Comparison of ENCODE assay signal across 18 cellular contexts in genomic region chr13:33870046-33870668, GRCh38. TPM values are rescaled to one million over a fixed set of nuclear protein-coding genes. Genes with fewer than 3 reads are reported as not detected.
DNase-seq lines count a peak whose midpoint lies in the region; ATAC-seq and TF ChIP-seq lines count a peak whose summit lies in the region.
"Had no signal": no experiment of that assay in that cellular context is flagged by ENCODE, and none has a peak within 500 bp of the region (broad histone marks: within the 10 kb centered on the region; RNA-seq: fewer than 3 reads in every experiment).

No MANE protein-coding gene starts in this region.

- H3K9me3 ChIP-seq in body of pancreas: no peaks in the 10 kb centered on the region
- H3K9me3 ChIP-seq in right cardiac atrium (ENCODE audit: control insufficient read depth, low read length): no peaks in the 10 kb centered on the region
- no peaks in the 10 kb centered on the region for H3K9me3 ChIP-seq in upper lobe of right lung
- H3K9me3 ChIP-seq: left ventricle myocardium inferior had no signal

- H3K27ac ChIP-seq in body of pancreas (peak overlapping the region; percentile 17 to 75 (median 70)), right cardiac atrium (ENCODE audit: low read length) (no peak overlapping the region), upper lobe of right lung (no peak overlapping the region)
- H3K27ac ChIP-seq: cardiac muscle cell, left ventricle myocardium inferior had no signal

- H3K4me1 ChIP-seq in body of pancreas: peaks cover 37% of the 10 kb centered on the region
- H3K4me1 ChIP-seq in right cardiac atrium (ENCODE audit: control insufficient read depth, insufficient read depth, low read length): no peaks in the 10 kb centered on the region
- no peaks in the 10 kb centered on the region for H3K4me1 ChIP-seq in upper lobe of right lung
- H3K4me1 ChIP-seq: left ventricle myocardium inferior had no signal

- no peak for TF ChIP-seq POLR2A in body of pancreas (IDR thresholded peaks at IDR 0.05)

- no peak overlapping the region for H3K4me3 ChIP-seq in body of pancreas
- H3K4me3 ChIP-seq in right cardiac atrium (ENCODE audit: low read length): no peak overlapping the region
- no peak overlapping the region for H3K4me3 ChIP-seq in upper lobe of right lung
- H3K4me3 ChIP-seq: cardiac muscle cell, left ventricle myocardium inferior had no signal

- no peak for TF ChIP-seq CTCF in body of pancreas (IDR thresholded peaks at IDR 0.05)
- TF ChIP-seq CTCF in GM13977 (IDR thresholded peaks at IDR 0.05; ENCODE audit: extremely low read depth, insufficient read depth, missing control alignments): no peak
- TF ChIP-seq CTCF in upper lobe of right lung (IDR thresholded peaks at IDR 0.05): no peak

- H3K27me3 ChIP-seq in body of pancreas (no peaks in the 10 kb centered on the region), right cardiac atrium (ENCODE audit: control insufficient read depth, insufficient read depth) (no peaks in the 10 kb centered on the region), upper lobe of right lung (no peaks in the 10 kb centered on the region)
- H3K27me3 ChIP-seq: cardiac muscle cell had no signal

- H3K36me3 ChIP-seq in body of pancreas (replicated peaks in 1 of 2; ENCODE audit: insufficient read depth in 1 of 2, low read depth in 2 of 2): no peaks in the 10 kb centered on the region
- no peaks in the 10 kb centered on the region for H3K36me3 ChIP-seq in upper lobe of right lung
- H3K36me3 ChIP-seq: cardiac muscle cell, left ventricle myocardium inferior had no signal

- DNase-seq in COR-L47 (lab: John Stamatoyannopoulos, UW) (peak; percentile 82), NCI-H1417 treated with DMSO at 0.1 percent for 48 hours (lab: John Stamatoyannopoulos, UW) (peak; percentile 71), NCI-H524 treated with DMSO at 0.1 percent for 48 hours (lab: John Stamatoyannopoulos, UW) (peak; percentile 19), body of pancreas (peak; percentile 57 to 71 (median 62)), right cardiac atrium (no peak), GM13977 (ENCODE audit: low spot score) (no peak), upper lobe of right lung (no peak)
- DNase-seq: activated CD4-positive, alpha-beta T cell treated with anti-CD3 and anti-CD28 coated beads, Interleukin-2, amount 50 U/mL, for 4 hours; activated T-cell treated with anti-CD3 and anti-CD28 coated beads, Interleukin-2, amount 50 U/mL, for 72 hours; CD8-positive, alpha-beta T cell; effector memory CD4-positive, alpha-beta T cell; GF-D8; left ventricle myocardium inferior; NK-92 treated with Interleukin-12 subunit alpha and Interleukin-12 subunit beta, amount 100 ng/mL, for 24 hours; posterior cingulate gyrus; stimulated activated naive CD4-positive, alpha-beta T cell treated with Interleukin-2 at 50 U/mL for 16 hours had no signal

- in situ Hi-C loops in GM13977 (cut with MboI; ENCODE audit: low pct_unique_long_range_greater_than_20kb, low sequenced_read_pairs, unreplicated experiment): no loop called here

- 62 to 69% methylated on average over 2 of the region's 2 CpGs for WGBS in body of pancreas, 2 donors
- 94% methylated on average over 2 of the region's 2 CpGs for WGBS in right cardiac atrium

- ATAC-seq in body of pancreas (peak; percentile 94), right cardiac atrium (no peak), GM21723 (IDR thresholded peaks at IDR 0.05; ENCODE audit: unreplicated experiment) (no peak), upper lobe of right lung (no peak)
- ATAC-seq: activated T-cell treated with anti-CD3 and anti-CD28 coated beads, Interleukin-2, amount 50 U/mL, for 72 hours; CD8-positive, alpha-beta T cell had no signal

- intact Hi-C loops in body of pancreas (cut with DNase I): no loop called here
- intact Hi-C loops in right cardiac atrium (cut with DNase I): no loop called here
- intact Hi-C loops in upper lobe of right lung (cut with DNase I): no loop called here

RNA-seq across cellular contexts. Expression of gene RFC3, which starts 52.2 kb away (rescaled TPM):
- total RNA-seq in body of pancreas (10 to 100 TPM in 1 of 2 donors, 1 to 10 TPM in 1; 8.0 to 10.9 TPM), right cardiac atrium (1 to 10 TPM; 3.4 to 6.6 (median 5.3) TPM), upper lobe of right lung (7.4 TPM)
- 3.9 TPM for polyA plus RNA-seq in right cardiac atrium

Comparison
In these comparisons a context has a peak if more than half of its experiments do, and no peak if none do; other contexts are left out.
1. DNase-seq: peak in COR-L47 (single experiment), NCI-H1417 treated with DMSO at 0.1 percent for 48 hours (single experiment), NCI-H524 treated with DMSO at 0.1 percent for 48 hours (single experiment) and body of pancreas (4 of 4); none in right cardiac atrium (0 of 3), GM13977 (single experiment) and upper lobe of right lung (single experiment).
2. H3K27ac ChIP-seq: peak in body of pancreas (4 of 4); none in right cardiac atrium (single experiment) and upper lobe of right lung (single experiment).